Comparison of ENCODE assay signal across 9 cellular contexts in the genomic region with DNA sequence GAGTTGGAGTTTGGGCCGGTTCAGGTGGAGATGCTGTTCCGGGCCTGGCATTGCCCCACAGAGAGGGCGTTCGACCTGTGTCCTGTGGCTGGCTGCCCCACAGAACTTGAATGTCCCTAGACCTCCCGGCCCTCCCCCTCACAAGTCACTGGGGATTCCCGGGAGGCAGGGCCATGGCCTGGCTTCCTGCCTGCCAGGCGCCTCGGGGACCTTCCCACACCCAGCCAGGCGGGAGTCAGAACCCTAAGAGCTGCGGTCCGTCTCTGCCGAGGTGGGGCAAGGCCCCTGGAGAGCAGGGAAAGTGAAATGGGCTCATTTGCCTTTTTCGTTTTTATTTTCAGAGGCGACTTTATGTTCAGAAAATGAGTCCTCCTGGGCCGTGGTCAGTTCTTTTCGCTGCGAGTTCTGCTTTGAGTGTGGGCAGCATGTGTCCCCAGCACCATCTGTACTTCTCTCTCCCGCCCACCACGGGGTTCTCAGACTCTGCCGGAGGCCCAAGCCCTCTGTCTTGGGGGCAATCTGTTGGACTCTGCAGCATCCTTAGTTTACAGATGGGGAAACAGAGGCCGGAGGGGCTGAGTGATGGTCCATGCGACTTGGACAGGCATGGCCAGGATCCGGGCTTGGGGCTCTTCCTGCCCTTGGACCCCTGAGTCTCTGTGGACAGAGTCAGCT. TPM values are rescaled to one million over a fixed set of nuclear protein-coding genes. Genes with fewer than 3 reads are reported as not detected.
A peak's percentile ranks its signal among the peaks of the same experiment; 100 is the strongest.
DNase-seq lines count a peak whose midpoint lies in the region; ATAC-seq and TF ChIP-seq lines count a peak whose summit lies in the region.
"Had no signal": no experiment of that assay in that cellular context is flagged by ENCODE, and none has a peak within 500 bp of the region (broad histone marks: within the 10 kb centered on the region; RNA-seq: fewer than 3 reads in every experiment).

No MANE protein-coding gene starts in this region.

- H3K36me3 Mint-ChIP-seq in activated naive CD8-positive, alpha-beta T cell treated with anti-CD3 and anti-CD28 coated beads, Interleukin-2, amount 50 U/mL, for 24 hours (ENCODE audit: low read depth), result peaks cover 80% of the 10 kb centered on the region
- H3K36me3 Mint-ChIP-seq in neural progenitor cell, result peaks cover 17% of the 10 kb centered on the region

- no peak overlapping the region for H3K27ac ChIP-seq in neural progenitor cell

- DNase-seq in activated naive CD4-positive, alpha-beta T cell treated with Interleukin-2 at 50 U/mL for 16 hours, result peak; percentile 58
- no peak for DNase-seq in activated naive CD4-positive, alpha-beta T cell (lab: John Stamatoyannopoulos, UW)
- DNase-seq in activated naive CD8-positive, alpha-beta T cell treated with anti-CD3 and anti-CD28 coated beads, Interleukin-2, amount 50 U/mL, for 24 hours, result peak; percentile 68
- DNase-seq in neural progenitor cell (ENCODE audit: low spot score) (no peak), MV-4-11 (lab: John Stamatoyannopoulos, UW) (no peak), SK-N-DZ (ENCODE audit: low spot score) (no peak)

- H4K20me1 ChIP-seq in neural progenitor cell (ENCODE audit: low read depth), result peaks cover 44% of the 10 kb centered on the region

- no peak overlapping the region for H3K4me3 ChIP-seq in neural progenitor cell
- H3K4me3 ChIP-seq: lung had no signal

- H3K27ac Mint-ChIP-seq in activated naive CD8-positive, alpha-beta T cell treated with anti-CD3 and anti-CD28 coated beads, Interleukin-2, amount 50 U/mL, for 24 hours, result peak overlapping the region; percentile 94
- no peak overlapping the region for H3K27ac Mint-ChIP-seq in neural progenitor cell

- no peaks in the 10 kb centered on the region for H3K9me3 Mint-ChIP-seq in activated naive CD8-positive, alpha-beta T cell treated with anti-CD3 and anti-CD28 coated beads, Interleukin-2, amount 50 U/mL, for 24 hours
- H3K9me3 Mint-ChIP-seq in neural progenitor cell, result no peaks in the 10 kb centered on the region

- H3K4me3 Mint-ChIP-seq in activated naive CD8-positive, alpha-beta T cell treated with anti-CD3 and anti-CD28 coated beads, Interleukin-2, amount 50 U/mL, for 24 hours, result peak overlapping the region; percentile 80
- no peak overlapping the region for H3K4me3 Mint-ChIP-seq in neural progenitor cell

- ATAC-seq in HG03442 (IDR thresholded peaks at IDR 0.05; ENCODE audit: unreplicated experiment), result peak; percentile 38
- peak; percentile 31 for ATAC-seq in activated naive CD8-positive, alpha-beta T cell treated with anti-CD3 and anti-CD28 coated beads, Interleukin-2, amount 50 U/mL, for 24 hours
- no peak for ATAC-seq in HG02884 (IDR thresholded peaks at IDR 0.05; ENCODE audit: unreplicated experiment)

- H3K79me2 ChIP-seq in neural progenitor cell (ENCODE audit: low read depth), result peaks cover 71% of the 10 kb centered on the region

- H2AFZ ChIP-seq in neural progenitor cell (replicated peaks), result no peak overlapping the region

- no peaks in the 10 kb centered on the region for H3K27me3 ChIP-seq in neural progenitor cell

- no peak overlapping the region for H3K9ac ChIP-seq in neural progenitor cell

- no peaks in the 10 kb centered on the region for H3K27me3 Mint-ChIP-seq in activated naive CD8-positive, alpha-beta T cell treated with anti-CD3 and anti-CD28 coated beads, Interleukin-2, amount 50 U/mL, for 24 hours
- H3K27me3 Mint-ChIP-seq in neural progenitor cell (ENCODE audit: insufficient read depth, low read depth), result peaks cover 2% of the 10 kb centered on the region

- H3K4me2 ChIP-seq in neural progenitor cell, result peak overlapping the region; percentile 44

- TF ChIP-seq CTCF in neural progenitor cell (IDR thresholded peaks at IDR 0.05), result no peak

- peaks cover 19% of the 10 kb centered on the region for H3F3A ChIP-seq in neural progenitor cell (ENCODE audit: low read depth)

- peaks cover 29% of the 10 kb centered on the region for H3K4me1 ChIP-seq in neural progenitor cell

- no peaks in the 10 kb centered on the region for H3K9me3 ChIP-seq in neural progenitor cell (ENCODE audit: low read depth)

- H3K36me3 ChIP-seq in neural progenitor cell, result no peaks in the 10 kb centered on the region

- H3K4me1 Mint-ChIP-seq in activated naive CD8-positive, alpha-beta T cell treated with anti-CD3 and anti-CD28 coated beads, Interleukin-2, amount 50 U/mL, for 24 hours, result peaks cover 86% of the 10 kb centered on the region
- H3K4me1 Mint-ChIP-seq in neural progenitor cell, result peaks cover 34% of the 10 kb centered on the region

RNA-seq across cellular contexts. Expression of gene RBM38, which starts 8.5 kb away (rescaled TPM):
- total RNA-seq in neural progenitor cell (ENCODE audit: low replicate concordance), result 26.6 and 53.4 TPM in 2 replicates
- 73.7 and 78.2 TPM in 2 replicates for polyA plus RNA-seq in SK-N-DZ (2014; cell fraction: cytosol; rRNA removed)
- 38.1 and 43.3 TPM in 2 replicates for polyA plus RNA-seq in SK-N-DZ (2014; cell fraction: nucleus; rRNA removed)

RNA-seq across cellular contexts. Expression of gene RAE1, which starts 48.7 kb away (rescaled TPM):
- 50.2 and 77.6 TPM in 2 replicates for total RNA-seq in neural progenitor cell (ENCODE audit: low replicate concordance)
- polyA plus RNA-seq in SK-N-DZ (2014; cell fraction: cytosol; rRNA removed), result 122 and 147 TPM in 2 replicates
- 79.9 and 108 TPM in 2 replicates for polyA plus RNA-seq in SK-N-DZ (2014; cell fraction: nucleus; rRNA removed)

Comparison
In these comparisons a context has a peak if more than half of its experiments do, and no peak if none do; other contexts are left out.
1. DNase-seq: peak in activated naive CD4-positive, alpha-beta T cell treated with Interleukin-2 at 50 U/mL for 16 hours (single experiment) and activated naive CD8-positive, alpha-beta T cell treated with anti-CD3 and anti-CD28 coated beads, Interleukin-2, amount 50 U/mL, for 24 hours (single experiment); none in activated naive CD4-positive, alpha-beta T cell (0 of 4), neural progenitor cell (single experiment), MV-4-11 (single experiment) and SK-N-DZ (single experiment).